In genomic region chr5:166370928-166371690, GRCh38 we compare ENCODE assay signal across 11 cellular contexts.
DNase-seq lines count a peak whose midpoint lies in the region; ATAC-seq and TF ChIP-seq lines count a peak whose summit lies in the region.
"Had no signal": no experiment of that assay in that cellular context is flagged by ENCODE, and none has a peak within 500 bp of the region (broad histone marks: within the 10 kb centered on the region; RNA-seq: fewer than 3 reads in every experiment).

No MANE protein-coding gene starts in this region.

- H3K9me3 ChIP-seq in breast epithelium = no peaks in the 10 kb centered on the region
- H3K9me3 ChIP-seq in transverse colon = no peaks in the 10 kb centered on the region

- no peak for TF ChIP-seq EP300 in transverse colon (IDR thresholded peaks at IDR 0.05; ENCODE audit: low read depth)

- H3K27me3 ChIP-seq in breast epithelium = no peaks in the 10 kb centered on the region
- H3K27me3 ChIP-seq in rectal smooth muscle tissue (ENCODE audit: control insufficient read depth, insufficient read depth, low read length) = no peaks in the 10 kb centered on the region
- no peaks in the 10 kb centered on the region for H3K27me3 ChIP-seq in transverse colon

- no peak for TF ChIP-seq POLR2A in NB4 (IDR thresholded peaks at IDR 0.05; ENCODE audit: extremely low read depth, insufficient read length)
- no peak for TF ChIP-seq POLR2A in breast epithelium (IDR thresholded peaks at IDR 0.05)
- TF ChIP-seq POLR2A in transverse colon (IDR thresholded peaks at IDR 0.05) = no peak

- no peak for ATAC-seq in HG02840 (IDR thresholded peaks at IDR 0.05; ENCODE audit: low FRiP score, unreplicated experiment)
- ATAC-seq: GM12878, left colon had no signal

- no peak for TF ChIP-seq CTCF in NB4 (IDR thresholded peaks at IDR 0.05; ENCODE audit: low read depth, low read length)
- TF ChIP-seq CTCF in breast epithelium (IDR thresholded peaks at IDR 0.05) = no peak
- TF ChIP-seq CTCF in transverse colon (IDR thresholded peaks at IDR 0.05) = no peak

- DNase-seq in Daoy (ENCODE audit: low read depth) = peak; percentile 34
- DNase-seq in NB4 (ENCODE audit: low read depth) = peak; percentile 50
- DNase-seq in breast epithelium (ENCODE audit: low spot score in 2 of 2) = no peak
- DNase-seq in transverse colon = no peak
- DNase-seq in central memory CD4-positive, alpha-beta T cell = no peak
- no peak for DNase-seq in DMS 273 treated with DMSO at 0.1 percent for 48 hours (lab: John Stamatoyannopoulos, UW)
- DNase-seq: left colon had no signal

- peak overlapping the region; percentile 53 for H3K4me3 ChIP-seq in NB4 (ENCODE audit: low read depth, low read length)
- H3K4me3 ChIP-seq in breast epithelium = peak overlapping the region; percentile 0 to 58 (median 24)
- peak overlapping the region; percentile 10 for H3K4me3 ChIP-seq in rectal smooth muscle tissue (ENCODE audit: low read length)
- peak overlapping the region in 1 of 4 donors; percentile 23 for H3K4me3 ChIP-seq in transverse colon
- H3K4me3 ChIP-seq: GM12878 had no signal

- H3K36me3 ChIP-seq in breast epithelium (peaks cover 5% of the 10 kb centered on the region), rectal smooth muscle tissue (ENCODE audit: control insufficient read depth, insufficient read depth, low read length) (no peaks in the 10 kb centered on the region), transverse colon (no peaks in the 10 kb centered on the region)

- WGBS in transverse colon (ENCODE audit: low coverage in 1 of 2), 2 donors = 60 to 75% methylated on average over 6 of the region's 6 CpGs

- in situ Hi-C loops in transverse colon (cut with MboI; ENCODE audit: low pct_ligation_motif_present in 1 of 4, low pct_unique_long_range_greater_than_20kb in 1 of 4, low sequenced_read_pairs in 3 of 4) = no loop called here

- H3K27ac ChIP-seq in breast epithelium = no peak overlapping the region
- no peak overlapping the region for H3K27ac ChIP-seq in rectal smooth muscle tissue (ENCODE audit: low read depth, low read length)
- no peak overlapping the region for H3K27ac ChIP-seq in transverse colon
- H3K27ac ChIP-seq: KMS-11 had no signal

- intact Hi-C loops in breast epithelium (cut with DNase I; ENCODE audit: low total_unique reads) = no loop called here
- intact Hi-C loops in transverse colon (cut with DNase I; ENCODE audit: low total_unique reads) = no loop called here

- H3K4me1 ChIP-seq in breast epithelium (no peaks in the 10 kb centered on the region), rectal smooth muscle tissue (ENCODE audit: control insufficient read depth, insufficient read depth, low read length) (no peaks in the 10 kb centered on the region), transverse colon (no peaks in the 10 kb centered on the region)

- no peak overlapping the region for H3K9ac ChIP-seq in rectal smooth muscle tissue (ENCODE audit: low read length)
- H3K9ac ChIP-seq: KMS-11 had no signal

Comparison
In these comparisons a context has a peak if more than half of its experiments do, and no peak if none do; other contexts are left out.
1. DNase-seq: peak in Daoy (single experiment) and NB4 (single experiment); none in breast epithelium (0 of 2), transverse colon (single experiment), central memory CD4-positive, alpha-beta T cell (single experiment) and DMS 273 treated with DMSO at 0.1 percent for 48 hours (single experiment).